In the genomic region with DNA sequence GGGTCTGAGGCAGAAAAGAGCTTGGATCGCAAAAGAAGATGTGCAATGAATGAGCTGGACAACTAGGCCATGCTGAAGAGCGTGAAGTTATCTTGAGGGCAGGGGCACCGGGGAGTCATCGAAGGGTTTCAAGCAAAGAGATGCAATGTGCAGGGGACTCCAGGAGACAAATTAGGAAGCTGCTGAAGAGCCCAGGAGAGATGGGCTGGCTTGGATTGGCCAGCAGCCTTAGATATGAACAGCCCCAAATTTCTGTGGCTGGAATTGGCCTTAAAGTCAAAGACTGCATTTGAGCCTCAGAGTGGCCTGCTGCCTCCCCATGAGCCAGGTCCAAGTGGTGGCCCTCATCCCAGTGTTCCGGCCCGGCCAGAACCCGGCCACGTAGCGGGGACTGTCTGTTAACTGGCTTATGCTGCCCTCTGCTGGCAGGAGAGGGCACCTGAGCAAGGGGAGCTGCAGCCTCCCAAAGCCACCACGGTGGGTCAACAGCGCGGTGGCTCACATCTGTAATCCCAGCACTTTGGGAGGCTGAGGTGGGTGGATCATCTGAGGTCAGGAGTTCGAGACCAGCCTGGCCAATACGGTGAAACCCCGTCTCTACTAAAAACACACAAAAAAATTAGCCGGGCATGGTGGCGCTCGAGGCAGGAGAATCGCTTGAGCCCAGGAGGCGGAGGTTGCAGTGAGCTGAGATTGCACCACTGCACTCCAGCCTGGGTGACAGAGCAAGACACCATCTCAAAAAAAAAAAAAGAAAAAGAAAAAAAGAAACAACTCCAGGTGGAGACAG, we compare ENCODE assay signal across 1 cellular context.
A peak's percentile ranks its signal among the peaks of the same experiment; 100 is the strongest.
TF ChIP-seq lines count a peak whose summit lies in the region.
"Not testable (repeated sequence)": the region's sequence is repeated elsewhere in the genome, so short reads cannot be mapped to it uniquely, and the experiment has no call there.

No MANE protein-coding gene starts in this region.

TF ChIP-seq in HepG2, 621 proteins besides CTCF, POLR2A, EP300 and RAD21 (continued from another document and continues in another):
- peak; percentile 39 for TF ChIP-seq HNRNPLL (IDR thresholded peaks at IDR 0.05; ENCODE audit: low read depth, low read length, poor library complexity, severe bottlenecking)
- TF ChIP-seq TCF12 (IDR thresholded peaks at IDR 0.05); CBX2 (IDR thresholded peaks at IDR 0.05; ENCODE audit: low read depth, low read length); SP1 (IDR thresholded peaks at IDR 0.05): not testable (repeated sequence)
- peak; percentile 56; the same call in 1 of the 2 replicates for TF ChIP-seq TCF12 (CRISPR knock-in tag; IDR thresholded peaks at IDR 0.05)
- TF ChIP-seq NFKB2 (CRISPR knock-in tag; IDR thresholded peaks at IDR 0.05; ENCODE audit: borderline replicate concordance) = peak; percentile 92; the same call in 1 of the 2 replicates
- TF ChIP-seq ZNF331 (CRISPR knock-in tag; IDR thresholded peaks at IDR 0.05) = peak; percentile 89
- peak; percentile 65; the same call in 1 of the 2 replicates for TF ChIP-seq ZNF614 (CRISPR knock-in tag; IDR thresholded peaks at IDR 0.05; ENCODE audit: borderline replicate concordance)
- 0 out of 2 replicates have a peak, but pooled peaks have one; percentile 57 for TF ChIP-seq ZIK1 (CRISPR knock-in tag; IDR thresholded peaks at IDR 0.05; ENCODE audit: borderline replicate concordance, low read depth)
- TF ChIP-seq EZH2 (conservative IDR thresholded peaks at IDR 0.05; ENCODE audit: low read depth, low read length) = 0 out of 2 replicates have a peak, but pooled peaks have one; percentile 48
- 0 out of 2 replicates have a peak, but pooled peaks have one; percentile 39 for TF ChIP-seq ZNF441 (CRISPR knock-in tag; IDR thresholded peaks at IDR 0.05; ENCODE audit: borderline replicate concordance)
- TF ChIP-seq RCOR2 (CRISPR knock-in tag; IDR thresholded peaks at IDR 0.05) = peak; percentile 77
- TF ChIP-seq, protein P1, sequence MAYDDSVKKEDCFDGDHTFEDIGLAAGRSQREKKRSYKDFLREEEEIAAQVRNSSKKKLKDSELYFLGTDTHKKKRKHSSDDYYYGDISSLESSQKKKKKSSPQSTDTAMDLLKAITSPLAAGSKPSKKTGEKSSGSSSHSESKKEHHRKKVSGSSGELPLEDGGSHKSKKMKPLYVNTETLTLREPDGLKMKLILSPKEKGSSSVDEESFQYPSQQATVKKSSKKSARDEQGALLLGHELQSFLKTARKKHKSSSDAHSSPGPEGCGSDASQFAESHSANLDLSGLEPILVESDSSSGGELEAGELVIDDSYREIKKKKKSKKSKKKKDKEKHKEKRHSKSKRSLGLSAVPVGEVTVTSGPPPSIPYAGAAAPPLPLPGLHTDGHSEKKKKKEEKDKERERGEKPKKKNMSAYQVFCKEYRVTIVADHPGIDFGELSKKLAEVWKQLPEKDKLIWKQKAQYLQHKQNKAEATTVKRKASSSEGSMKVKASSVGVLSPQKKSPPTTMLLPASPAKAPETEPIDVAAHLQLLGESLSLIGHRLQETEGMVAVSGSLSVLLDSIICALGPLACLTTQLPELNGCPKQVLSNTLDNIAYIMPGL (CRISPR knock-in tag; IDR thresholded peaks at IDR 0.05; ENCODE audit: borderline replicate concordance in 1 of 2, low read depth in 1 of 2) = peak; percentile 80 to 90; a peak in 3 of 4 replicates
- 0 out of 2 replicates have a peak, but pooled peaks have one; percentile 50 for TF ChIP-seq SSRP1 (CRISPR knock-in tag; IDR thresholded peaks at IDR 0.05)
- TF ChIP-seq ZNF333 (CRISPR knock-in tag; IDR thresholded peaks at IDR 0.05; ENCODE audit: borderline replicate concordance) = peak; percentile 40; the same call in 1 of the 2 replicates
- 0 out of 2 replicates have a peak, but pooled peaks have one; percentile 30 for TF ChIP-seq FOXA1 (IDR thresholded peaks at IDR 0.05)
- TF ChIP-seq FOXA1 (CRISPR knock-in tag; IDR thresholded peaks at IDR 0.05) = peak; percentile 90
- TF ChIP-seq ZMYM3 (CRISPR knock-in tag; IDR thresholded peaks at IDR 0.05) = peak; percentile 84
- peak; percentile 48; the same call in 1 of the 2 replicates for TF ChIP-seq TBX2 (CRISPR knock-in tag; IDR thresholded peaks at IDR 0.05; ENCODE audit: borderline replicate concordance)
- TF ChIP-seq CBX2 (CRISPR knock-in tag; IDR thresholded peaks at IDR 0.05; ENCODE audit: low read depth) = peak; percentile 45; the same call in 1 of the 2 replicates
- TF ChIP-seq FOXK1 (CRISPR knock-in tag; IDR thresholded peaks at IDR 0.05; ENCODE audit: borderline replicate concordance, low read depth) = peak; percentile 55; the same call in 1 of the 2 replicates
- TF ChIP-seq ZNF644 (CRISPR knock-in tag; IDR thresholded peaks at IDR 0.05; ENCODE audit: low read depth) = 0 out of 2 replicates have a peak, but pooled peaks have one; percentile 46
- TF ChIP-seq GTF3A (CRISPR knock-in tag; conservative IDR thresholded peaks at IDR 0.05) = 0 out of 2 replicates have a peak, but pooled peaks have one; percentile 81
- TF ChIP-seq PITX1 (CRISPR knock-in tag; IDR thresholded peaks at IDR 0.05) = peak; percentile 79
- TF ChIP-seq KDM5B (CRISPR knock-in tag; IDR thresholded peaks at IDR 0.05; ENCODE audit: borderline replicate concordance) = peak; percentile 32; the same call in 1 of the 2 replicates
- TF ChIP-seq ZNF724P (CRISPR knock-in tag; IDR thresholded peaks at IDR 0.05; ENCODE audit: borderline replicate concordance) = peak; percentile 67; the same call in 1 of the 2 replicates
- TF ChIP-seq CEBPG (CRISPR knock-in tag; IDR thresholded peaks at IDR 0.05) = 0 out of 2 replicates have a peak, but pooled peaks have one; percentile 46
- TF ChIP-seq YY1 (IDR thresholded peaks at IDR 0.05; ENCODE audit: insufficient read depth, insufficient replicate concordance, low read depth, low read length) = peak; percentile 45
- peak; percentile 79; the same call in 1 of the 2 replicates for TF ChIP-seq AHR (CRISPR knock-in tag; IDR thresholded peaks at IDR 0.05)
- TF ChIP-seq, protein P2, sequence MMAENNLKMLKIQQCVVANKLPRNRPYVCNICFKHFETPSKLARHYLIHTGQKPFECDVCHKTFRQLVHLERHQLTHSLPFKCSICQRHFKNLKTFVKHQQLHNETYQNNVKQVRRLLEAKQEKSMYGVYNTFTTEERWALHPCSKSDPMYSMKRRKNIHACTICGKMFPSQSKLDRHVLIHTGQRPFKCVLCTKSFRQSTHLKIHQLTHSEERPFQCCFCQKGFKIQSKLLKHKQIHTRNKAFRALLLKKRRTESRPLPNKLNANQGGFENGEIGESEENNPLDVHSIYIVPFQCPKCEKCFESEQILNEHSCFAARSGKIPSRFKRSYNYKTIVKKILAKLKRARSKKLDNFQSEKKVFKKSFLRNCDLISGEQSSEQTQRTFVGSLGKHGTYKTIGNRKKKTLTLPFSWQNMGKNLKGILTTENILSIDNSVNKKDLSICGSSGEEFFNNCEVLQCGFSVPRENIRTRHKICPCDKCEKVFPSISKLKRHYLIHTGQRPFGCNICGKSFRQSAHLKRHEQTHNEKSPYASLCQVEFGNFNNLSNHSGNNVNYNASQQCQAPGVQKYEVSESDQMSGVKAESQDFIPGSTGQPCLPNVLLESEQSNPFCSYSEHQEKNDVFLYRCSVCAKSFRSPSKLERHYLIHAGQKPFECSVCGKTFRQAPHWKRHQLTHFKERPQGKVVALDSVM (CRISPR knock-in tag; IDR thresholded peaks at IDR 0.05) = peak; percentile 44; the same call in 1 of the 2 replicates
- TF ChIP-seq FOXC1 (CRISPR knock-in tag; IDR thresholded peaks at IDR 0.05; ENCODE audit: borderline replicate concordance) = peak; percentile 85; the same call in 1 of the 2 replicates
- peak; percentile 61 for TF ChIP-seq TARDBP (CRISPR knock-in tag; IDR thresholded peaks at IDR 0.05)
- TF ChIP-seq ADNP (CRISPR knock-in tag; IDR thresholded peaks at IDR 0.05) = peak; percentile 95
- TF ChIP-seq, protein P3, sequence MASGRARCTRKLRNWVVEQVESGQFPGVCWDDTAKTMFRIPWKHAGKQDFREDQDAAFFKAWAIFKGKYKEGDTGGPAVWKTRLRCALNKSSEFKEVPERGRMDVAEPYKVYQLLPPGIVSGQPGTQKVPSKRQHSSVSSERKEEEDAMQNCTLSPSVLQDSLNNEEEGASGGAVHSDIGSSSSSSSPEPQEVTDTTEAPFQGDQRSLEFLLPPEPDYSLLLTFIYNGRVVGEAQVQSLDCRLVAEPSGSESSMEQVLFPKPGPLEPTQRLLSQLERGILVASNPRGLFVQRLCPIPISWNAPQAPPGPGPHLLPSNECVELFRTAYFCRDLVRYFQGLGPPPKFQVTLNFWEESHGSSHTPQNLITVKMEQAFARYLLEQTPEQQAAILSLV (CRISPR knock-in tag; IDR thresholded peaks at IDR 0.05; ENCODE audit: borderline replicate concordance) = 0 out of 2 replicates have a peak, but pooled peaks have one; percentile 21
- peak; percentile 68; the same call in 1 of the 2 replicates for TF ChIP-seq MIXL1 (CRISPR knock-in tag; IDR thresholded peaks at IDR 0.05)
- TF ChIP-seq, protein P4, sequence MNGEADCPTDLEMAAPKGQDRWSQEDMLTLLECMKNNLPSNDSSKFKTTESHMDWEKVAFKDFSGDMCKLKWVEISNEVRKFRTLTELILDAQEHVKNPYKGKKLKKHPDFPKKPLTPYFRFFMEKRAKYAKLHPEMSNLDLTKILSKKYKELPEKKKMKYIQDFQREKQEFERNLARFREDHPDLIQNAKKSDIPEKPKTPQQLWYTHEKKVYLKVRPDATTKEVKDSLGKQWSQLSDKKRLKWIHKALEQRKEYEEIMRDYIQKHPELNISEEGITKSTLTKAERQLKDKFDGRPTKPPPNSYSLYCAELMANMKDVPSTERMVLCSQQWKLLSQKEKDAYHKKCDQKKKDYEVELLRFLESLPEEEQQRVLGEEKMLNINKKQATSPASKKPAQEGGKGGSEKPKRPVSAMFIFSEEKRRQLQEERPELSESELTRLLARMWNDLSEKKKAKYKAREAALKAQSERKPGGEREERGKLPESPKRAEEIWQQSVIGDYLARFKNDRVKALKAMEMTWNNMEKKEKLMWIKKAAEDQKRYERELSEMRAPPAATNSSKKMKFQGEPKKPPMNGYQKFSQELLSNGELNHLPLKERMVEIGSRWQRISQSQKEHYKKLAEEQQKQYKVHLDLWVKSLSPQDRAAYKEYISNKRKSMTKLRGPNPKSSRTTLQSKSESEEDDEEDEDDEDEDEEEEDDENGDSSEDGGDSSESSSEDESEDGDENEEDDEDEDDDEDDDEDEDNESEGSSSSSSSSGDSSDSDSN (CRISPR knock-in tag; IDR thresholded peaks at IDR 0.05) = 0 out of 2 replicates have a peak, but pooled peaks have one; percentile 48
- TF ChIP-seq ZNF124 (CRISPR knock-in tag; IDR thresholded peaks at IDR 0.05) = 0 out of 2 replicates have a peak, but pooled peaks have one; percentile 36
- TF ChIP-seq JARID2 (CRISPR knock-in tag; IDR thresholded peaks at IDR 0.05; ENCODE audit: insufficient replicate concordance) = peak; percentile 95
- TF ChIP-seq ZNF598 (CRISPR knock-in tag; IDR thresholded peaks at IDR 0.05; ENCODE audit: borderline replicate concordance) = peak; percentile 94; the same call in 1 of the 2 replicates
- TF ChIP-seq, protein P5, sequence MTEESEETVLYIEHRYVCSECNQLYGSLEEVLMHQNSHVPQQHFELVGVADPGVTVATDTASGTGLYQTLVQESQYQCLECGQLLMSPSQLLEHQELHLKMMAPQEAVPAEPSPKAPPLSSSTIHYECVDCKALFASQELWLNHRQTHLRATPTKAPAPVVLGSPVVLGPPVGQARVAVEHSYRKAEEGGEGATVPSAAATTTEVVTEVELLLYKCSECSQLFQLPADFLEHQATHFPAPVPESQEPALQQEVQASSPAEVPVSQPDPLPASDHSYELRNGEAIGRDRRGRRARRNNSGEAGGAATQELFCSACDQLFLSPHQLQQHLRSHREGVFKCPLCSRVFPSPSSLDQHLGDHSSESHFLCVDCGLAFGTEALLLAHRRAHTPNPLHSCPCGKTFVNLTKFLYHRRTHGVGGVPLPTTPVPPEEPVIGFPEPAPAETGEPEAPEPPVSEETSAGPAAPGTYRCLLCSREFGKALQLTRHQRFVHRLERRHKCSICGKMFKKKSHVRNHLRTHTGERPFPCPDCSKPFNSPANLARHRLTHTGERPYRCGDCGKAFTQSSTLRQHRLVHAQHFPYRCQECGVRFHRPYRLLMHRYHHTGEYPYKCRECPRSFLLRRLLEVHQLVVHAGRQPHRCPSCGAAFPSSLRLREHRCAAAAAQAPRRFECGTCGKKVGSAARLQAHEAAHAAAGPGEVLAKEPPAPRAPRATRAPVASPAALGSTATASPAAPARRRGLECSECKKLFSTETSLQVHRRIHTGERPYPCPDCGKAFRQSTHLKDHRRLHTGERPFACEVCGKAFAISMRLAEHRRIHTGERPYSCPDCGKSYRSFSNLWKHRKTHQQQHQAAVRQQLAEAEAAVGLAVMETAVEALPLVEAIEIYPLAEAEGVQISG (CRISPR knock-in tag; IDR thresholded peaks at IDR 0.05) = peak; percentile 57
- TF ChIP-seq HIVEP1 (CRISPR knock-in tag; IDR thresholded peaks at IDR 0.05) = 0 out of 2 replicates have a peak, but pooled peaks have one; percentile 50
- peak; percentile 51 for TF ChIP-seq AGO1 (IDR thresholded peaks at IDR 0.05; ENCODE audit: low read depth, low read length, poor library complexity, severe bottlenecking)
- TF ChIP-seq, protein P6, sequence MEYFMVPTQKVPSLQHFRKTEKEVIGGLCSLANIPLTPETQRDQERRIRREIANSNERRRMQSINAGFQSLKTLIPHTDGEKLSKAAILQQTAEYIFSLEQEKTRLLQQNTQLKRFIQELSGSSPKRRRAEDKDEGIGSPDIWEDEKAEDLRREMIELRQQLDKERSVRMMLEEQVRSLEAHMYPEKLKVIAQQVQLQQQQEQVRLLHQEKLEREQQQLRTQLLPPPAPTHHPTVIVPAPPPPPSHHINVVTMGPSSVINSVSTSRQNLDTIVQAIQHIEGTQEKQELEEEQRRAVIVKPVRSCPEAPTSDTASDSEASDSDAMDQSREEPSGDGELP (IDR thresholded peaks at IDR 0.05; ENCODE audit: borderline replicate concordance, low read depth) = peak; percentile 8; the same call in 1 of the 2 replicates
- peak; percentile 59; the same call in 1 of the 2 replicates for TF ChIP-seq ZNF629 (CRISPR knock-in tag; conservative IDR thresholded peaks at IDR 0.05)
- TF ChIP-seq SP1 (CRISPR knock-in tag; IDR thresholded peaks at IDR 0.05) = peak; percentile 35; the same call in 1 of the 2 replicates
- TF ChIP-seq ZNF749 (CRISPR knock-in tag; IDR thresholded peaks at IDR 0.05; ENCODE audit: borderline replicate concordance) = 0 out of 2 replicates have a peak, but pooled peaks have one; percentile 24
